8 cellular contexts compared by ENCODE assay signal in the genomic region with DNA sequence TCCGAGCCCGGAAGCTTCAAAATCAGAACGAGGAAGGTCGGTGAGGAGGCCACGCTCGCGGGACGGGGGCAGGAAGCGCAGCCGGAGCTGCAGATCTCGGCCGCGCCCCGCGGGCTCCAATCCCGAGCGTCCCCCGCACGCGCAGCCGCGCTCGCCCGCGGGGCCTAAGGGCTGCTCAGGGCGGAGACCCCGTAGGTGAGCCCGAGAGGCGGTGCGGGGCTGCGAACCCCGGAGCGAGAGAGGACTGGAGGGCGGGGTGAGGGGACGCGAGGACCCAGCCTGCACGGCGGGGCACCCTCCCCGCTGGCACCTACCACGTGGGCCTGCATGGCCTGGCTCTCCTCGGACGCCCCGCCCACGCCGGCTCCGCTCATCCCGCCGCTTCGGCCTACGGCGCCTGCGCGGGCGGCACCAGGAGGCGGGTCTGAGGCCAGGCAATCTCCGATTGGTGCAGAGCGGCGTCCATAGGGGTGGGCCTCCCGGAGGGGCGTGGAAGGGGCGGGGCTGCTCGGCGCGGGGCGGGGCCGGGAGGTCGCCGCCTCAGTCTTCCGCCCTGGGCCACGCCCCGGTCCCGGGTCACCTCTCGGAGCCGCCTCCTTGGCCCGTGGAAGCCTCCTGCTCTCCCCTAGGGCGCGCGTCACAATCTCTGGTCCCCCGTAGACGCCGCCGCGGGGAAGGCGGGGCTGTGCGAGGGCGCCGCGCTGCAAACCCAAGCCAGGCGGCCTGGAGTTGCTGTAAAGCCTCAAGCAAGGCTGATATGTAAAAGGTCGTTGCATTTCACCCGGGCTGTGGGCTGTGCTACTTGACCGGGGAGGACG. TPM values are rescaled to one million over a fixed set of nuclear protein-coding genes. Genes with fewer than 3 reads are reported as not detected.
DNase-seq lines count a peak whose midpoint lies in the region; ATAC-seq and TF ChIP-seq lines count a peak whose summit lies in the region.

No MANE protein-coding gene starts in this region.

- peak; percentile 81 for ATAC-seq in GM21360 (IDR thresholded peaks at IDR 0.05; ENCODE audit: unreplicated experiment)

- peak overlapping the region; percentile 65 for H3K4me3 Mint-ChIP-seq in endodermal cell
- peak overlapping the region; percentile 78 for H3K4me3 Mint-ChIP-seq in mesothelial cell of epicardium

- H3K27ac Mint-ChIP-seq in endodermal cell (peak overlapping the region; percentile 66), mesothelial cell of epicardium (peak overlapping the region; percentile 71)

- H3K36me3 Mint-ChIP-seq in endodermal cell (ENCODE audit: low read depth) (peaks cover 18% of the 10 kb centered on the region), mesothelial cell of epicardium (peaks cover 15% of the 10 kb centered on the region)

- 2 to 3% methylated on average over 55 to 93 of the region's 93 CpGs for WGBS in endodermal cell (ENCODE audit: insufficient coverage in 1 of 2, insufficient read length in 1 of 2), 2 experiments

- H3K27me3 ChIP-seq in endodermal cell (ENCODE audit: control insufficient read depth, insufficient read depth, low read length, poor library complexity, severe bottlenecking), result no peaks in the 10 kb centered on the region

- H3K4me1 ChIP-seq in endodermal cell (ENCODE audit: control insufficient read depth, insufficient read depth, low read length), result no peaks in the 10 kb centered on the region

- H3K27ac ChIP-seq in endodermal cell (ENCODE audit: low read depth, low read length), result no peak overlapping the region

- H3K9me3 ChIP-seq in endodermal cell (ENCODE audit: control insufficient read depth, low read length), result peaks cover 4% of the 10 kb centered on the region

- peaks cover 4% of the 10 kb centered on the region for H3K27me3 Mint-ChIP-seq in endodermal cell (ENCODE audit: insufficient read depth)
- no peaks in the 10 kb centered on the region for H3K27me3 Mint-ChIP-seq in mesothelial cell of epicardium (ENCODE audit: low read depth)

- DNase-seq in COLO829 (ENCODE audit: low spot score), result peak; percentile 96
- DNase-seq in HT1080 (ENCODE audit: low read depth), result peak; percentile 93
- peak; percentile 99 for DNase-seq in NOMO-1 treated with dmso at 0.1 percent for 144 hours (lab: John Stamatoyannopoulos, UW; ENCODE audit: unreplicated experiment)
- peak; percentile 90 for DNase-seq in activated CD8-positive, alpha-beta memory T cell treated with anti-CD3 and anti-CD28 coated beads, Interleukin-2, amount 50 U/mL, for 24 hours (ENCODE audit: extremely low read depth)
- DNase-seq in endodermal cell, result peak; percentile 100
- peak; percentile 96 to 97 for DNase-seq in mesothelial cell of epicardium (ENCODE audit: low spot score in 2 of 2, unreplicated experiment in 2 of 2)
- DNase-seq in stimulated activated CD8-positive, alpha-beta memory T cell treated with anti-CD3 and anti-CD28 coated beads, Interleukin-15, amount 100 ng/mL, for 4 hours (ENCODE audit: low read depth in 2 of 2), result peak; percentile 91 to 97

- peak overlapping the region; percentile 80 for H3K4me3 ChIP-seq in endodermal cell (ENCODE audit: low read length)

- TF ChIP-seq CTCF in endodermal cell (conservative IDR thresholded peaks at IDR 0.05) (peak; percentile 3), mesothelial cell of epicardium (IDR thresholded peaks at IDR 0.05; ENCODE audit: unreplicated experiment) (no peak)

- H3K36me3 ChIP-seq in endodermal cell (ENCODE audit: control insufficient read depth, insufficient read depth, low read length), result peaks cover 4% of the 10 kb centered on the region

- H3K4me1 Mint-ChIP-seq in endodermal cell (peaks cover 4% of the 10 kb centered on the region), mesothelial cell of epicardium (peaks cover 20% of the 10 kb centered on the region)

- H3K9ac ChIP-seq in endodermal cell (ENCODE audit: extremely low read depth, low read length, poor library complexity, severe bottlenecking), result peak overlapping the region; percentile 57

- peaks cover 4% of the 10 kb centered on the region for H3K9me3 Mint-ChIP-seq in endodermal cell
- peaks cover 3% of the 10 kb centered on the region for H3K9me3 Mint-ChIP-seq in mesothelial cell of epicardium

RNA-seq across cellular contexts. Expression of gene METRNL, which starts 27.8 kb away (rescaled TPM):
- 43.6 and 53.3 TPM in 2 replicates for total RNA-seq in HT1080 (2014; rRNA removed; shearing (Covaris generic))
- 54.6 and 67.2 TPM in 2 replicates for polyA plus RNA-seq in HT1080 (2015; cell fraction: cytosol; rRNA removed)
- polyA plus RNA-seq in HT1080 (2015; cell fraction: nucleus; rRNA removed), result 31.9 and 34.8 TPM in 2 replicates
- total RNA-seq in endodermal cell, result 10 to 100 TPM in 1 of 2 donors, 1 to 10 TPM in 1; 7.3 to 10.3 TPM
- 17.8 TPM for polyA plus RNA-seq in endodermal cell (2013, experiment 1 of 2)
- 16.6 TPM for polyA plus RNA-seq in endodermal cell (2013, experiment 2 of 2)
- 105 to 106 TPM (median 106 TPM) in 3 replicates for total RNA-seq in mesothelial cell of epicardium
